ENCODE assay signal across 28 cellular contexts in the genomic region with DNA sequence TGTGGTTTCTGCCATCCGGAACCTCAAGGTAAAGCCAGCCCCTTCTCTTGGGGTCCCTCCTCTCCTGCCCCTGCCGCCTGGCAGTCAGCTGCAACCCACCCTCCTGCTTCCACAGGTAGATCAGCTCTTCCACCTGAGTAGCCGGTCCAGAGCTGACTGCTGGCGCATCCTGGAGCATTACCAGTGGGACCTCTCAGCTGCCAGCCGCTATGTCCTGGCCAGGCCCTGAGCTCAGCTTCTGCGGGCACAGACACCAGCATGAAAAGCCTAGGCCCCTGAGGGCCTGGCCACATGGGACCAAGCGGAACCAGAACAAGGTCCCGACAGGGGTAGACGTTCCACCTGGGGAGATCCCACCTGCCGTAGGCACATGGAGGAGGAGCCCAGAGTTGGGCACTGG. TPM values are rescaled to one million over a fixed set of nuclear protein-coding genes. Genes with fewer than 3 reads are reported as not detected.
"Had no signal": no experiment of that assay in that cellular context is flagged by ENCODE, and none has a peak within 500 bp of the region (broad histone marks: within the 10 kb centered on the region; RNA-seq: fewer than 3 reads in every experiment).

No MANE protein-coding gene starts in this region.

- H3K4me3 ChIP-seq: K562, SJCRH30 had no signal

- H3K9me3 Mint-ChIP-seq: IgD-negative memory B cell had no signal

- DNase-seq: Kasumi-1, MV-4-11, NCI-H1048, NCI-H1105, NCI-H1417 treated with DMSO at 0.1 percent for 48 hours, NCI-H146, NCI-H1694 treated with DMSO at 0.1 percent for 48 hours, NCI-H1930, NCI-H2081, NCI-H2107, NCI-H226, NCI-H446, NCI-H510A, NCI-H524 treated with DMSO at 0.1 percent for 48 hours, NCI-H69, NCI-H774, PC-3, SHP77 treated with DMSO at 0.1 percent for 48 hours, SJCRH30 had no signal

- ATAC-seq: K562, Panc1, PC-3, Right ventricle myocardium inferior, SK-N-SH treated with all-trans-retinoic acid at 6 μM for 48 hours had no signal

- H3K27ac ChIP-seq: HL-60, KMS-11, SJCRH30 had no signal

- H3K9me3 ChIP-seq: SJCRH30 had no signal

- H3K27ac Mint-ChIP-seq: IgD-negative memory B cell had no signal

- H3K27me3 ChIP-seq: SJCRH30 had no signal

- H3K27me3 Mint-ChIP-seq: IgD-negative memory B cell had no signal

- H3K36me3 ChIP-seq: SJCRH30 had no signal

- H3K36me3 Mint-ChIP-seq: IgD-negative memory B cell had no signal

- H3K4me1 ChIP-seq: SJCRH30 had no signal

- H3K4me2 ChIP-seq: KMS-11 had no signal

- H3K9ac ChIP-seq: KMS-11 had no signal

RNA-seq across cellular contexts. Expression of a gene that starts 8.0 kb away (rescaled TPM):
- total RNA-seq: SJCRH30 had no signal

RNA-seq across cellular contexts. Expression of a gene that starts 18.8 kb away (rescaled TPM):
- polyA plus RNA-seq: IgD-negative memory B cell had no signal

RNA-seq across cellular contexts. Expression of a gene that starts 31.3 kb away (rescaled TPM):
- total RNA-seq: K562, M059J, OCI-LY7, PC-3, Right ventricle myocardium inferior, SJCRH30 had no signal
- polyA plus RNA-seq: IgD-negative memory B cell, K562 had no signal
